ENCODE assay signal across 1 cellular context in the genomic region with DNA sequence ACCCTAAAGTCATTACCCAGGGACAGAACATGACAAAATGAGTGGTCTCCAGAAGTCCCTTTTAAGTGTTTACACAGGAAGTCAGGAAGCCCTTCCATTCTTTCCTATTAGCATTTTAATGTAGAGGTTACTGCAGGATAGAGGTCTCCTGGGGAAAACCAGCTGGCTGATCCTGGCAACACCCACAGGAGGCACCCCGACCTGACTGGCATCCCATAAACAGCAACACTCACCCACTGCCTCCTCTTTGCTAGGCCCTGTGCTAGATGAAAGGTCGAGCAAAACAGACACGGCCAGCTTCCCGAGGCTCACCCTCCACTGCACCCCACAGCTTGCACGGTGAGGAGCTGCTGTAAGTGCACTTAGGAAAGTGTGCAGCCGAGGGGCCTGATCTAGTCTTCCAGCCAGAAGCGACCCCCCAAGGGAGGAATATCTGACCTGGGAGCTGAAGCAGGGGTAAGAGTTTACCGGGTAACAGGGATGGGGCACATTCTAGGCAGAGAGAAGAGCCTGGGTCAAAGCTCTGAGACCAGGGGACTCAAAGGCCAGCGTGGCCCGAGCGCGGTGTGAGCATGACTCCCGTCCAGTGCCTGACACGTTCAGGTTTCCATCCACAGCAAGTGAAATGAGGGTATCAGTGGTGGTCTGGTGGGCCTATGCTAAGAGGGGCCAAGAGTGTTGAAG.
TF ChIP-seq lines count a peak whose summit lies in the region.

No MANE protein-coding gene starts in this region.

TF ChIP-seq in K562, 482 proteins besides CTCF, POLR2A, EP300 and RAD21:
- TF ChIP-seq RBM22 (IDR thresholded peaks at IDR 0.05; ENCODE audit: low read depth, low read length, poor library complexity, severe bottlenecking), result no peak
- no peak for TF ChIP-seq RBM17 (IDR thresholded peaks at IDR 0.05; ENCODE audit: borderline replicate concordance, low read depth, low read length)
- TF ChIP-seq MTA3 (IDR thresholded peaks at IDR 0.05; ENCODE audit: borderline replicate concordance), result no peak
- TF ChIP-seq, protein P1, sequence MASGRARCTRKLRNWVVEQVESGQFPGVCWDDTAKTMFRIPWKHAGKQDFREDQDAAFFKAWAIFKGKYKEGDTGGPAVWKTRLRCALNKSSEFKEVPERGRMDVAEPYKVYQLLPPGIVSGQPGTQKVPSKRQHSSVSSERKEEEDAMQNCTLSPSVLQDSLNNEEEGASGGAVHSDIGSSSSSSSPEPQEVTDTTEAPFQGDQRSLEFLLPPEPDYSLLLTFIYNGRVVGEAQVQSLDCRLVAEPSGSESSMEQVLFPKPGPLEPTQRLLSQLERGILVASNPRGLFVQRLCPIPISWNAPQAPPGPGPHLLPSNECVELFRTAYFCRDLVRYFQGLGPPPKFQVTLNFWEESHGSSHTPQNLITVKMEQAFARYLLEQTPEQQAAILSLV (tag; IDR thresholded peaks at IDR 0.05), result no peak
- no peak for TF ChIP-seq NR2C1 (IDR thresholded peaks at IDR 0.05)
- no peak for TF ChIP-seq NR2C1 (tag; IDR thresholded peaks at IDR 0.05)
- TF ChIP-seq, protein P2, sequence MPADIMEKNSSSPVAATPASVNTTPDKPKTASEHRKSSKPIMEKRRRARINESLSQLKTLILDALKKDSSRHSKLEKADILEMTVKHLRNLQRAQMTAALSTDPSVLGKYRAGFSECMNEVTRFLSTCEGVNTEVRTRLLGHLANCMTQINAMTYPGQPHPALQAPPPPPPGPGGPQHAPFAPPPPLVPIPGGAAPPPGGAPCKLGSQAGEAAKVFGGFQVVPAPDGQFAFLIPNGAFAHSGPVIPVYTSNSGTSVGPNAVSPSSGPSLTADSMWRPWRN (IDR thresholded peaks at IDR 0.05; ENCODE audit: low read depth), result no peak
- no peak for TF ChIP-seq NR3C1 (CRISPR knock-in tag; IDR thresholded peaks at IDR 0.05)
- TF ChIP-seq MYNN (IDR thresholded peaks at IDR 0.05), result no peak
- no peak for TF ChIP-seq MYNN (CRISPR knock-in tag; IDR thresholded peaks at IDR 0.05)
- TF ChIP-seq TCF3 (CRISPR knock-in tag; IDR thresholded peaks at IDR 0.05), result no peak
- no peak for TF ChIP-seq VEZF1 (CRISPR knock-in tag; IDR thresholded peaks at IDR 0.05)
- no peak for TF ChIP-seq ZBTB7A (IDR thresholded peaks at IDR 0.05; ENCODE audit: borderline replicate concordance, control insufficient read depth, low read depth, low read length)
- no peak for TF ChIP-seq KAT7 (CRISPR knock-in tag; IDR thresholded peaks at IDR 0.05; ENCODE audit: borderline replicate concordance)
- TF ChIP-seq, protein P3, sequence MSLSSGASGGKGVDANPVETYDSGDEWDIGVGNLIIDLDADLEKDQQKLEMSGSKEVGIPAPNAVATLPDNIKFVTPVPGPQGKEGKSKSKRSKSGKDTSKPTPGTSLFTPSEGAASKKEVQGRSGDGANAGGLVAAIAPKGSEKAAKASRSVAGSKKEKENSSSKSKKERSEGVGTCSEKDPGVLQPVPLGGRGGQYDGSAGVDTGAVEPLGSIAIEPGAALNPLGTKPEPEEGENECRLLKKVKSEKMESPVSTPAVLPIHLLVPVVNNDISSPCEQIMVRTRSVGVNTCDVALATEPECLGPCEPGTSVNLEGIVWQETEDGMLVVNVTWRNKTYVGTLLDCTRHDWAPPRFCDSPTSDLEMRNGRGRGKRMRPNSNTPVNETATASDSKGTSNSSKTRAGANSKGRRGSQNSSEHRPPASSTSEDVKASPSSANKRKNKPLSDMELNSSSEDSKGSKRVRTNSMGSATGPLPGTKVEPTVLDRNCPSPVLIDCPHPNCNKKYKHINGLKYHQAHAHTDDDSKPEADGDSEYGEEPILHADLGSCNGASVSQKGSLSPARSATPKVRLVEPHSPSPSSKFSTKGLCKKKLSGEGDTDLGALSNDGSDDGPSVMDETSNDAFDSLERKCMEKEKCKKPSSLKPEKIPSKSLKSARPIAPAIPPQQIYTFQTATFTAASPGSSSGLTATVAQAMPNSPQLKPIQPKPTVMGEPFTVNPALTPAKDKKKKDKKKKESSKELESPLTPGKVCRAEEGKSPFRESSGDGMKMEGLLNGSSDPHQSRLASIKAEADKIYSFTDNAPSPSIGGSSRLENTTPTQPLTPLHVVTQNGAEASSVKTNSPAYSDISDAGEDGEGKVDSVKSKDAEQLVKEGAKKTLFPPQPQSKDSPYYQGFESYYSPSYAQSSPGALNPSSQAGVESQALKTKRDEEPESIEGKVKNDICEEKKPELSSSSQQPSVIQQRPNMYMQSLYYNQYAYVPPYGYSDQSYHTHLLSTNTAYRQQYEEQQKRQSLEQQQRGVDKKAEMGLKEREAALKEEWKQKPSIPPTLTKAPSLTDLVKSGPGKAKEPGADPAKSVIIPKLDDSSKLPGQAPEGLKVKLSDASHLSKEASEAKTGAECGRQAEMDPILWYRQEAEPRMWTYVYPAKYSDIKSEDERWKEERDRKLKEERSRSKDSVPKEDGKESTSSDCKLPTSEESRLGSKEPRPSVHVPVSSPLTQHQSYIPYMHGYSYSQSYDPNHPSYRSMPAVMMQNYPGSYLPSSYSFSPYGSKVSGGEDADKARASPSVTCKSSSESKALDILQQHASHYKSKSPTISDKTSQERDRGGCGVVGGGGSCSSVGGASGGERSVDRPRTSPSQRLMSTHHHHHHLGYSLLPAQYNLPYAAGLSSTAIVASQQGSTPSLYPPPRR (CRISPR knock-in tag; IDR thresholded peaks at IDR 0.05; ENCODE audit: borderline replicate concordance), result no peak
- TF ChIP-seq, protein P4, sequence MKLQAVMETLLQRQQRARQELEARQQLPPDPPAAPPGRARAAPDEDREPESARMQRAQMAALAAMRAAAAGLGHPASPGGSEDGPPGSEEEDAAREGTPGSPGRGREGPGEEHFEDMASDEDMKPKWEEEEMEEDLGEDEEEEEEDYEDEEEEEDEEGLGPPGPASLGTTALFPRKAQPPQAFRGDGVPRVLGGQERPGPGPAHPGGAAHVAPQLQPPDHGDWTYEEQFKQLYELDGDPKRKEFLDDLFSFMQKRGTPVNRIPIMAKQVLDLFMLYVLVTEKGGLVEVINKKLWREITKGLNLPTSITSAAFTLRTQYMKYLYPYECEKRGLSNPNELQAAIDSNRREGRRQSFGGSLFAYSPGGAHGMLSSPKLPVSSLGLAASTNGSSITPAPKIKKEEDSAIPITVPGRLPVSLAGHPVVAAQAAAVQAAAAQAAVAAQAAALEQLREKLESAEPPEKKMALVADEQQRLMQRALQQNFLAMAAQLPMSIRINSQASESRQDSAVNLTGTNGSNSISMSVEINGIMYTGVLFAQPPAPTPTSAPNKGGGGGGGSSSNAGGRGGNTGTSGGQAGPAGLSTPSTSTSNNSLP (IDR thresholded peaks at IDR 0.05; ENCODE audit: borderline replicate concordance, low read depth, low read length), result no peak
- no peak for TF ChIP-seq CHCHD3 (CRISPR knock-in tag; IDR thresholded peaks at IDR 0.05)
- no peak for TF ChIP-seq BCLAF1 (IDR thresholded peaks at IDR 0.05; ENCODE audit: borderline replicate concordance in 1 of 2, control insufficient read depth in 1 of 2, low read depth in 2 of 2, low read length in 1 of 2)
- TF ChIP-seq KDM5B (IDR thresholded peaks at IDR 0.05; ENCODE audit: insufficient replicate concordance, low read depth, low read length), result no peak
- TF ChIP-seq ZZZ3 (IDR thresholded peaks at IDR 0.05), result no peak
- TF ChIP-seq RNF2 (IDR thresholded peaks at IDR 0.05), result no peak
